17 cellular contexts compared by ENCODE assay signal in the genomic region with DNA sequence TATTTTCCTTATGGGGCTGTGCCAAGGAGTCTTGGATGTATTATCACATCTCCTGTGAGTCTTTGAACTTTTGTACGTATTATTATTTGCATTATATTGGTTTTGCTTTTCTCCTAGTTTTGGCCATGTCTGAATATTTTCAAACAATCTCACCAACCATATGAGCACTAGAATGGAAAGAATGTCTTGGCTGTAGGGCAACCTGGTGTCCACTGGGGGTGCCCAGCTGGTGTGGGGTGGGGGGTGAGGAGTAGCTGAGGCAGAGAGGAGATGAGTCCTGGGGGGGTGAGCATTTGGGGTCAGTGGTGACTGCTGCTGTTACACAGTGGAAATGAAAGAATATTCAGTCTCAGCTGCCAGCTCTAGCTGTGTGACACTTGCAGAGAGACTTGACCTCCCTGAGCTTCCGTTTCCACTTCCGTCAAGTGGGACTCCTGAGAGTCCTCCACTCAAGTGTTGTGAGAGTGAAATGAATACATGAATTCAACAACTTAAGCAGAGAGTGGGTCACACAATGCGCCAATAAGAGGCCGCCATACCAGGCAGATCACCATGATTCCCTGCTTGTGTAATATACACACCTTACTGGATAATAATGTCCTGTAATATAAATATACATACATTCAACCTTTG. TPM values are rescaled to one million over a fixed set of nuclear protein-coding genes. Genes with fewer than 3 reads are reported as not detected.
DNase-seq lines count a peak whose midpoint lies in the region; ATAC-seq, FAIRE-seq and TF ChIP-seq lines count a peak whose summit lies in the region.
"Had no signal": no experiment of that assay in that cellular context is flagged by ENCODE, and none has a peak within 500 bp of the region (broad histone marks: within the 10 kb centered on the region; RNA-seq: fewer than 3 reads in every experiment).

No MANE protein-coding gene starts in this region.

- ATAC-seq in activated naive CD8-positive, alpha-beta T cell treated with anti-CD3 and anti-CD28 coated beads, Interleukin-2, amount 10 ng/mL, durations not matched to agents 7 days and 5 days (ENCODE audit: low read depth), result peak; percentile 11
- ATAC-seq in activated naive CD8-positive, alpha-beta T cell treated with anti-CD3 and anti-CD28 coated beads, Interleukin-2, amount 50 U/mL, for 24 hours, result no peak
- no peak for ATAC-seq in GM21825 (IDR thresholded peaks at IDR 0.05; ENCODE audit: unreplicated experiment)
- ATAC-seq in HepG2, result no peak

- no peak overlapping the region for H3K4me3 ChIP-seq in endodermal cell (ENCODE audit: low read length)
- H3K4me3 ChIP-seq in spleen, result no peak overlapping the region
- H3K4me3 ChIP-seq in HepG2 (replicated peaks in 1 of 3; ENCODE audit: insufficient read depth in 1 of 3, low read depth in 2 of 3, low read length in 3 of 3), result no peak overlapping the region

- peaks cover 45% of the 10 kb centered on the region for H3K27me3 Mint-ChIP-seq in activated naive CD8-positive, alpha-beta T cell treated with anti-CD3 and anti-CD28 coated beads, Interleukin-2, amount 10 ng/mL, durations not matched to agents 7 days and 5 days
- peaks cover 34% of the 10 kb centered on the region for H3K27me3 Mint-ChIP-seq in activated naive CD8-positive, alpha-beta T cell treated with anti-CD3 and anti-CD28 coated beads, Interleukin-2, amount 50 U/mL, for 24 hours
- H3K27me3 Mint-ChIP-seq in endodermal cell (ENCODE audit: insufficient read depth), result no peaks in the 10 kb centered on the region
- H3K27me3 Mint-ChIP-seq in activated naive CD4-positive, alpha-beta T cell treated with anti-CD3 and anti-CD28 coated beads for 36 hours (ENCODE audit: low read depth), result peaks cover 11% of the 10 kb centered on the region

- intact Hi-C loops in activated naive CD4-positive, alpha-beta T cell treated with anti-CD3 and anti-CD28 coated beads for 36 hours (cut with micrococcal nuclease), result no loop called here
- intact Hi-C loops in spleen (cut with DNase I; ENCODE audit: low total_unique reads) (no loop called here), HepG2 (cut with micrococcal nuclease; ENCODE audit: unreplicated experiment) (no loop called here)

- peaks cover 2% of the 10 kb centered on the region for H3K9me3 Mint-ChIP-seq in activated naive CD8-positive, alpha-beta T cell treated with anti-CD3 and anti-CD28 coated beads, Interleukin-2, amount 10 ng/mL, durations not matched to agents 7 days and 5 days
- H3K9me3 Mint-ChIP-seq in activated naive CD8-positive, alpha-beta T cell treated with anti-CD3 and anti-CD28 coated beads, Interleukin-2, amount 50 U/mL, for 24 hours, result no peaks in the 10 kb centered on the region
- no peaks in the 10 kb centered on the region for H3K9me3 Mint-ChIP-seq in endodermal cell
- no peaks in the 10 kb centered on the region for H3K9me3 Mint-ChIP-seq in activated naive CD4-positive, alpha-beta T cell treated with anti-CD3 and anti-CD28 coated beads for 36 hours

- no peaks in the 10 kb centered on the region for H3K79me2 ChIP-seq in HepG2 (ENCODE audit: insufficient read depth, low read length)

- H3K9me3 ChIP-seq in endodermal cell (ENCODE audit: control insufficient read depth, low read length) (no peaks in the 10 kb centered on the region), spleen (peaks cover 0 to 11% (median 5%) of the 10 kb centered on the region in 8 donors), HepG2 (ENCODE audit: low read length) (no peaks in the 10 kb centered on the region)
- H3K9me3 ChIP-seq: Caco-2 had no signal

- H2AFZ ChIP-seq in HepG2 (ENCODE audit: low read length), result no peak overlapping the region

- H3K4me1 ChIP-seq in endodermal cell (ENCODE audit: control insufficient read depth, insufficient read depth, low read length), result no peaks in the 10 kb centered on the region
- H3K4me1 ChIP-seq in spleen, result peaks cover 0 to 17% (median 0%) of the 10 kb centered on the region in 6 donors
- peaks cover 11% of the 10 kb centered on the region for H3K4me1 ChIP-seq in HepG2 (ENCODE audit: insufficient read depth, low read length)
- H3K4me1 ChIP-seq: Caco-2 had no signal

- H3K36me3 Mint-ChIP-seq in activated naive CD8-positive, alpha-beta T cell treated with anti-CD3 and anti-CD28 coated beads, Interleukin-2, amount 10 ng/mL, durations not matched to agents 7 days and 5 days, result no peaks in the 10 kb centered on the region
- peaks cover 3% of the 10 kb centered on the region for H3K36me3 Mint-ChIP-seq in activated naive CD8-positive, alpha-beta T cell treated with anti-CD3 and anti-CD28 coated beads, Interleukin-2, amount 50 U/mL, for 24 hours (ENCODE audit: low read depth)
- H3K36me3 Mint-ChIP-seq in endodermal cell (ENCODE audit: low read depth), result no peaks in the 10 kb centered on the region
- H3K36me3 Mint-ChIP-seq in activated naive CD4-positive, alpha-beta T cell treated with anti-CD3 and anti-CD28 coated beads for 36 hours (ENCODE audit: low read depth), result no peaks in the 10 kb centered on the region

- no peak for TF ChIP-seq POLR2A in spleen (IDR thresholded peaks at IDR 0.05)
- TF ChIP-seq POLR2A in HepG2 (IDR thresholded peaks at IDR 0.05; ENCODE audit: insufficient read depth in 1 of 2, low read depth in 2 of 2, low read length in 2 of 2), result no peak

- no TSS peak for BruUV-seq in HepG2 (replicated peaks; lab: Mats Ljungman, UMichigan)

- H3K9ac ChIP-seq in endodermal cell (ENCODE audit: extremely low read depth, low read length, poor library complexity, severe bottlenecking), result no peak overlapping the region
- H3K9ac ChIP-seq in HepG2 (ENCODE audit: insufficient read depth, low read depth, low read length), result no peak overlapping the region

- in situ Hi-C loops in HepG2 (cut with HindIII; ENCODE audit: extremely low pct_ligation_motif_present, low pct_unique_long_range_greater_than_20kb), result no loop called here

- peaks cover 33% of the 10 kb centered on the region for H3K4me1 Mint-ChIP-seq in activated naive CD8-positive, alpha-beta T cell treated with anti-CD3 and anti-CD28 coated beads, Interleukin-2, amount 10 ng/mL, durations not matched to agents 7 days and 5 days
- peaks cover 10% of the 10 kb centered on the region for H3K4me1 Mint-ChIP-seq in activated naive CD8-positive, alpha-beta T cell treated with anti-CD3 and anti-CD28 coated beads, Interleukin-2, amount 50 U/mL, for 24 hours
- H3K4me1 Mint-ChIP-seq in endodermal cell, result peaks cover 7% of the 10 kb centered on the region
- peaks cover 13% of the 10 kb centered on the region for H3K4me1 Mint-ChIP-seq in activated naive CD4-positive, alpha-beta T cell treated with anti-CD3 and anti-CD28 coated beads for 36 hours (ENCODE audit: low read depth)

- H3K4me3 Mint-ChIP-seq in activated naive CD8-positive, alpha-beta T cell treated with anti-CD3 and anti-CD28 coated beads, Interleukin-2, amount 10 ng/mL, durations not matched to agents 7 days and 5 days, result no peak overlapping the region
- H3K4me3 Mint-ChIP-seq in activated naive CD8-positive, alpha-beta T cell treated with anti-CD3 and anti-CD28 coated beads, Interleukin-2, amount 50 U/mL, for 24 hours, result no peak overlapping the region
- no peak overlapping the region for H3K4me3 Mint-ChIP-seq in endodermal cell
- H3K4me3 Mint-ChIP-seq in activated naive CD4-positive, alpha-beta T cell treated with anti-CD3 and anti-CD28 coated beads for 36 hours, result no peak overlapping the region

- WGBS in endodermal cell (ENCODE audit: insufficient coverage in 1 of 2, insufficient read length in 1 of 2), 2 experiments, result 100% methylated on average over 2 to 4 of the region's 5 CpGs
- WGBS in spleen, 5 donors, result 60 to 80% (median 69%) methylated on average over 5 of the region's 5 CpGs
- 56% methylated on average over 5 of the region's 5 CpGs for WGBS in HepG2 (ENCODE audit: low lambda C conversion rate)

- TF ChIP-seq RAD21 in HepG2 (CRISPR knock-in tag; IDR thresholded peaks at IDR 0.05), result no peak

- DNase-seq in activated naive CD8-positive, alpha-beta T cell treated with anti-CD3 and anti-CD28 coated beads, Interleukin-2, amount 10 ng/mL, durations not matched to agents 7 days and 5 days, result no peak
- DNase-seq in activated naive CD8-positive, alpha-beta T cell treated with anti-CD3 and anti-CD28 coated beads, Interleukin-2, amount 50 U/mL, for 24 hours, result no peak
- DNase-seq in NCI-H2029 treated with DMSO at 0.1 percent for 48 hours (lab: John Stamatoyannopoulos, UW) (peak; percentile 41), endodermal cell (no peak), spleen (no peak), HepG2 (ENCODE audit: low spot score) (no peak)
- no peak for DNase-seq in activated naive CD4-positive, alpha-beta T cell treated with anti-CD3 and anti-CD28 coated beads for 36 hours
- DNase-seq: Caco-2, GF-D8, H7, Karpas-422, NCI-H1436, NCI-H510A, SIG-M5 had no signal

- no peak overlapping the region for H3K27ac ChIP-seq in endodermal cell (ENCODE audit: low read depth, low read length)
- H3K27ac ChIP-seq in spleen, result no peak overlapping the region
- H3K27ac ChIP-seq in HepG2 (ENCODE audit: extremely low read length, insufficient read depth, low read length), result no peak overlapping the region

- TF ChIP-seq EP300 in HepG2 (IDR thresholded peaks at IDR 0.05; ENCODE audit: low read depth in 2 of 2, low read length in 2 of 2) (no peak), HepG2 (CRISPR knock-in tag; IDR thresholded peaks at IDR 0.05; ENCODE audit: borderline replicate concordance) (no peak)

- H3K36me3 ChIP-seq in endodermal cell (ENCODE audit: control insufficient read depth, insufficient read depth, low read length) (no peaks in the 10 kb centered on the region), spleen (no peaks in the 10 kb centered on the region), HepG2 (replicated peaks in 1 of 2; ENCODE audit: control insufficient read depth in 1 of 2, insufficient read depth in 2 of 2, low read length in 2 of 2) (no peaks in the 10 kb centered on the region)

- POLR2A ChIA-PET in activated naive CD8-positive, alpha-beta T cell treated with anti-CD3 and anti-CD28 coated beads, Interleukin-2, amount 10 ng/mL, durations not matched to agents 7 days and 5 days (lab: Charles Lee), result no interaction called here
- POLR2A ChIA-PET in HepG2 (lab: Yijun Ruan, JAX), result no interaction called here

- H4K20me1 ChIP-seq in HepG2 (ENCODE audit: insufficient read depth, low read length), result no peaks in the 10 kb centered on the region

- H3K27me3 ChIP-seq in endodermal cell (ENCODE audit: control insufficient read depth, insufficient read depth, low read length, poor library complexity, severe bottlenecking) (peaks cover 5% of the 10 kb centered on the region), spleen (replicated peaks in 1 of 7) (peaks cover 0 to 48% (median 0%) of the 10 kb centered on the region in 7 donors), HepG2 (ENCODE audit: control insufficient read depth in 1 of 2, insufficient read depth in 2 of 2, low read length in 2 of 2) (peaks cover 2% of the 10 kb centered on the region in 2 experiments; a peak in 3 of 5 replicates)

- TF ChIP-seq CTCF in endodermal cell (conservative IDR thresholded peaks at IDR 0.05), result peak; percentile 24
- TF ChIP-seq CTCF in spleen (IDR thresholded peaks at IDR 0.05 in 8 of 11, conservative IDR thresholded peaks at IDR 0.05 in 3 of 11), result no peak
- TF ChIP-seq CTCF in HepG2 (CRISPR knock-in tag; IDR thresholded peaks at IDR 0.05), result no peak

- FAIRE-seq in HepG2 (lab: Jason Lieb, UNC), result no peak
- FAIRE-seq: RCC 7860 had no signal

- H3K27ac Mint-ChIP-seq in activated naive CD8-positive, alpha-beta T cell treated with anti-CD3 and anti-CD28 coated beads, Interleukin-2, amount 10 ng/mL, durations not matched to agents 7 days and 5 days, result peak overlapping the region; percentile 17
- no peak overlapping the region for H3K27ac Mint-ChIP-seq in activated naive CD8-positive, alpha-beta T cell treated with anti-CD3 and anti-CD28 coated beads, Interleukin-2, amount 50 U/mL, for 24 hours
- no peak overlapping the region for H3K27ac Mint-ChIP-seq in endodermal cell
- H3K27ac Mint-ChIP-seq in activated naive CD4-positive, alpha-beta T cell treated with anti-CD3 and anti-CD28 coated beads for 36 hours, result no peak overlapping the region

- CTCF ChIA-PET in activated naive CD4-positive, alpha-beta T cell treated with anti-CD3 and anti-CD28 coated beads for 36 hours (lab: Charles Lee), result interaction anchor here (1.0 to 1.1 kb wide), 2 partner anchors 24 to 72 kb away, joined by 3 to 4 read pairs; no protein-coding TSS in a partner anchor
- CTCF ChIA-PET in HepG2 (lab: Yijun Ruan, JAX; ENCODE audit: low intra/inter-chr PET ratio, low total read pairs), result no interaction called here

- H3K4me2 ChIP-seq in HepG2 (ENCODE audit: low read depth, low read length), result no peak overlapping the region

RNA-seq across cellular contexts. Expression of gene PVALB, which starts 12.7 kb away (rescaled TPM):
- total RNA-seq in activated naive CD8-positive, alpha-beta T cell treated with anti-CD3 and anti-CD28 coated beads, Interleukin-2, amount 10 ng/mL, durations not matched to agents 7 days and 5 days, result not detected
- not detected for total RNA-seq in endodermal cell
- polyA plus RNA-seq in endodermal cell (2013, experiment 1 of 2), result 1.1 TPM
- 0.58 TPM for polyA plus RNA-seq in endodermal cell (2013, experiment 2 of 2)
- total RNA-seq in activated naive CD4-positive, alpha-beta T cell treated with anti-CD3 and anti-CD28 coated beads for 36 hours, result not detected
- 1 to 10 TPM in 2 of 7 donors, under 1 TPM in 3, not detected in 2; 0.91 to 3.2 (median 0.95) TPM for total RNA-seq in spleen
- polyA plus RNA-seq in spleen, result 1 to 10 TPM in 2 of 3 donors, under 1 TPM in 1; 0.52 to 2.8 (median 1.0) TPM
- not detected in 2 replicates for total RNA-seq in HepG2 (2016; rRNA removed; fragmentation: Illumina TruSeq; extraction: Trizol)
- total RNA-seq in HepG2 (2016; cell fraction: cytosol; rRNA removed; fragmentation: Illumina TruSeq; extraction: Trizol; ENCODE audit: low read depth), result not detected in 2 replicates
- total RNA-seq in HepG2 (2016; cell fraction: insoluble cytoplasmic fraction; rRNA removed; fragmentation: Illumina TruSeq; extraction: Trizol), result not detected in 2 replicates
- total RNA-seq in HepG2 (2016; cell fraction: membrane; rRNA removed; fragmentation: Illumina TruSeq; extraction: Trizol), result not detected in 2 replicates
- not detected in 2 replicates for total RNA-seq in HepG2 (2016; cell fraction: nucleus; rRNA removed; fragmentation: Illumina TruSeq; extraction: Trizol)
- polyA plus RNA-seq in HepG2 (2011; rRNA removed), result not detected in 2 replicates
- not detected in 2 replicates for polyA plus RNA-seq in HepG2 (2011; cell fraction: cytosol; rRNA removed)
- not detected in 2 replicates for polyA plus RNA-seq in HepG2 (2011; cell fraction: nucleus; rRNA removed)
- polyA plus RNA-seq in HepG2 (2012), result not detected in 2 replicates
- not detected in 2 replicates for polyA plus RNA-seq in HepG2 (2016; cell fraction: cytosol; fragmentation: Illumina TruSeq; extraction: Trizol; ENCODE audit: low read depth)
- not detected in 2 replicates for polyA plus RNA-seq in HepG2 (2016; cell fraction: insoluble cytoplasmic fraction; fragmentation: Illumina TruSeq; extraction: Trizol; ENCODE audit: low read depth)
- not detected in 2 replicates for polyA plus RNA-seq in HepG2 (2016; cell fraction: membrane; fragmentation: Illumina TruSeq; extraction: Trizol; ENCODE audit: low read depth)
- not detected in 2 replicates for polyA plus RNA-seq in HepG2 (2016; cell fraction: nucleus; fragmentation: Illumina TruSeq; extraction: Trizol; ENCODE audit: insufficient read depth, low read depth)
- not detected in 2 replicates for polyA minus RNA-seq in HepG2 (2011; rRNA and poly(A)+ RNA removed; ENCODE audit: low replicate concordance)
- not detected in 2 replicates for polyA minus RNA-seq in HepG2 (2011; cell fraction: cytosol; rRNA and poly(A)+ RNA removed)
- polyA minus RNA-seq in HepG2 (2011; cell fraction: nucleus; rRNA and poly(A)+ RNA removed), result not detected in 2 replicates
- total RNA-seq: A673, Caco-2 had no signal

RNA-seq across cellular contexts. Expression of gene NCF4, which starts 31.3 kb away (rescaled TPM):
- 10 to 100 TPM; 31.0 to 35.3 TPM for total RNA-seq in activated naive CD8-positive, alpha-beta T cell treated with anti-CD3 and anti-CD28 coated beads, Interleukin-2, amount 10 ng/mL, durations not matched to agents 7 days and 5 days
- total RNA-seq in endodermal cell (not detected), spleen (100 to 1,000 TPM in 6 of 7 donors, 10 to 100 TPM in 1; 89.0 to 222 (median 146) TPM), HepG2 (2016; rRNA removed; fragmentation: Illumina TruSeq; extraction: Trizol) (not detected in 2 replicates)
- polyA plus RNA-seq in endodermal cell (2013, experiment 1 of 2), result not detected
- polyA plus RNA-seq in endodermal cell (2013, experiment 2 of 2), result not detected
- under 1 TPM; 0.37 to 0.50 TPM for total RNA-seq in activated naive CD4-positive, alpha-beta T cell treated with anti-CD3 and anti-CD28 coated beads for 36 hours
- polyA plus RNA-seq in spleen (100 to 1,000 TPM; 116 to 178 (median 162) TPM), HepG2 (2011; rRNA removed) (not detected in 2 replicates)
- total RNA-seq in HepG2 (2016; cell fraction: cytosol; rRNA removed; fragmentation: Illumina TruSeq; extraction: Trizol; ENCODE audit: low read depth), result not detected in 2 replicates
- not detected in 2 replicates for total RNA-seq in HepG2 (2016; cell fraction: insoluble cytoplasmic fraction; rRNA removed; fragmentation: Illumina TruSeq; extraction: Trizol)
- not detected in 2 replicates for total RNA-seq in HepG2 (2016; cell fraction: membrane; rRNA removed; fragmentation: Illumina TruSeq; extraction: Trizol)
- not detected in 2 replicates for total RNA-seq in HepG2 (2016; cell fraction: nucleus; rRNA removed; fragmentation: Illumina TruSeq; extraction: Trizol)
- 0.04 TPM in 2 replicates for polyA plus RNA-seq in HepG2 (2011; cell fraction: cytosol; rRNA removed)
- 0.23 TPM in 1 of 2 replicates, not detected in the other for polyA plus RNA-seq in HepG2 (2011; cell fraction: nucleus; rRNA removed)
- not detected in 2 replicates for polyA plus RNA-seq in HepG2 (2012)
- polyA plus RNA-seq in HepG2 (2016; cell fraction: cytosol; fragmentation: Illumina TruSeq; extraction: Trizol; ENCODE audit: low read depth), result not detected in 2 replicates
- not detected in 2 replicates for polyA plus RNA-seq in HepG2 (2016; cell fraction: insoluble cytoplasmic fraction; fragmentation: Illumina TruSeq; extraction: Trizol; ENCODE audit: low read depth)
- not detected in 2 replicates for polyA plus RNA-seq in HepG2 (2016; cell fraction: membrane; fragmentation: Illumina TruSeq; extraction: Trizol; ENCODE audit: low read depth)
- polyA plus RNA-seq in HepG2 (2016; cell fraction: nucleus; fragmentation: Illumina TruSeq; extraction: Trizol; ENCODE audit: insufficient read depth, low read depth), result not detected in 2 replicates
- polyA minus RNA-seq in HepG2 (2011; rRNA and poly(A)+ RNA removed; ENCODE audit: low replicate concordance), result 0.23 TPM in 1 of 2 replicates, not detected in the other
- polyA minus RNA-seq in HepG2 (2011; cell fraction: cytosol; rRNA and poly(A)+ RNA removed), result not detected in 2 replicates
- polyA minus RNA-seq in HepG2 (2011; cell fraction: nucleus; rRNA and poly(A)+ RNA removed), result not detected in 2 replicates
- total RNA-seq: A673, Caco-2, H7 had no signal

RNA-seq across cellular contexts. Expression of gene IFT27, which starts 53.6 kb away (rescaled TPM):
- 10 to 100 TPM; 23.5 to 27.8 TPM for total RNA-seq in activated naive CD8-positive, alpha-beta T cell treated with anti-CD3 and anti-CD28 coated beads, Interleukin-2, amount 10 ng/mL, durations not matched to agents 7 days and 5 days
- total RNA-seq in endodermal cell, result 10 to 100 TPM; 49.8 to 65.2 TPM
- 52.4 TPM for polyA plus RNA-seq in endodermal cell (2013, experiment 1 of 2)
- polyA plus RNA-seq in endodermal cell (2013, experiment 2 of 2), result 51.6 TPM
- total RNA-seq in activated naive CD4-positive, alpha-beta T cell treated with anti-CD3 and anti-CD28 coated beads for 36 hours, result 10 to 100 TPM; 15.7 to 16.2 TPM
- 10 to 100 TPM; 12.4 to 35.4 (median 25.6) TPM for total RNA-seq in spleen
- 10 to 100 TPM; 17.5 to 23.4 (median 20.1) TPM for polyA plus RNA-seq in spleen
- total RNA-seq in HepG2 (2016; rRNA removed; fragmentation: Illumina TruSeq; extraction: Trizol), result 0.33 TPM in 1 of 2 replicates, not detected in the other
- total RNA-seq in HepG2 (2016; cell fraction: cytosol; rRNA removed; fragmentation: Illumina TruSeq; extraction: Trizol; ENCODE audit: low read depth), result not detected in 2 replicates
- 0.19 TPM in 1 of 2 replicates, not detected in the other for total RNA-seq in HepG2 (2016; cell fraction: insoluble cytoplasmic fraction; rRNA removed; fragmentation: Illumina TruSeq; extraction: Trizol)
- not detected in 2 replicates for total RNA-seq in HepG2 (2016; cell fraction: membrane; rRNA removed; fragmentation: Illumina TruSeq; extraction: Trizol)
- not detected in 2 replicates for total RNA-seq in HepG2 (2016; cell fraction: nucleus; rRNA removed; fragmentation: Illumina TruSeq; extraction: Trizol)
- polyA plus RNA-seq in HepG2 (2011; rRNA removed), result 0.25 and 0.33 TPM in 2 replicates
- polyA plus RNA-seq in HepG2 (2011; cell fraction: cytosol; rRNA removed), result 0.17 and 0.19 TPM in 2 replicates
- polyA plus RNA-seq in HepG2 (2011; cell fraction: nucleus; rRNA removed), result 0.63 and 1.2 TPM in 2 replicates
- 0.29 and 0.54 TPM in 2 replicates for polyA plus RNA-seq in HepG2 (2012)
- polyA plus RNA-seq in HepG2 (2016; cell fraction: cytosol; fragmentation: Illumina TruSeq; extraction: Trizol; ENCODE audit: low read depth), result not detected in 2 replicates
- polyA plus RNA-seq in HepG2 (2016; cell fraction: insoluble cytoplasmic fraction; fragmentation: Illumina TruSeq; extraction: Trizol; ENCODE audit: low read depth), result not detected in 2 replicates
- polyA plus RNA-seq in HepG2 (2016; cell fraction: membrane; fragmentation: Illumina TruSeq; extraction: Trizol; ENCODE audit: low read depth), result not detected in 2 replicates
- not detected in 2 replicates for polyA plus RNA-seq in HepG2 (2016; cell fraction: nucleus; fragmentation: Illumina TruSeq; extraction: Trizol; ENCODE audit: insufficient read depth, low read depth)
- 0.44 and 10.2 TPM in 2 replicates for polyA minus RNA-seq in HepG2 (2011; rRNA and poly(A)+ RNA removed; ENCODE audit: low replicate concordance)
- not detected in 2 replicates for polyA minus RNA-seq in HepG2 (2011; cell fraction: cytosol; rRNA and poly(A)+ RNA removed)
- polyA minus RNA-seq in HepG2 (2011; cell fraction: nucleus; rRNA and poly(A)+ RNA removed), result 0.39 and 0.50 TPM in 2 replicates

Comparison
In these comparisons a context has a peak if more than half of its experiments do, and no peak if none do; other contexts are left out.
1. RNA of gene NCF4, which starts 31.3 kb away (total RNA-seq): 89.0 to 222 TPM in spleen and 31.0 to 35.3 TPM in activated naive CD8-positive, alpha-beta T cell treated with anti-CD3 and anti-CD28 coated beads, Interleukin-2, amount 10 ng/mL, durations not matched to agents 7 days and 5 days; 0.37 to 0.50 TPM in activated naive CD4-positive, alpha-beta T cell treated with anti-CD3 and anti-CD28 coated beads for 36 hours, not detected in endodermal cell and not detected in HepG2; every median in the first group is over 10 times any median in the second.
2. RNA of gene IFT27, which starts 53.6 kb away (total RNA-seq): 49.8 to 65.2 TPM in endodermal cell, 23.5 to 27.8 TPM in activated naive CD8-positive, alpha-beta T cell treated with anti-CD3 and anti-CD28 coated beads, Interleukin-2, amount 10 ng/mL, durations not matched to agents 7 days and 5 days, 12.4 to 35.4 TPM in spleen and 15.7 to 16.2 TPM in activated naive CD4-positive, alpha-beta T cell treated with anti-CD3 and anti-CD28 coated beads for 36 hours; 0.19 to 0.33 TPM in HepG2; every median in the first group is over 10 times any median in the second.